Comparison of ENCODE assay signal across 8 cellular contexts in the genomic region with DNA sequence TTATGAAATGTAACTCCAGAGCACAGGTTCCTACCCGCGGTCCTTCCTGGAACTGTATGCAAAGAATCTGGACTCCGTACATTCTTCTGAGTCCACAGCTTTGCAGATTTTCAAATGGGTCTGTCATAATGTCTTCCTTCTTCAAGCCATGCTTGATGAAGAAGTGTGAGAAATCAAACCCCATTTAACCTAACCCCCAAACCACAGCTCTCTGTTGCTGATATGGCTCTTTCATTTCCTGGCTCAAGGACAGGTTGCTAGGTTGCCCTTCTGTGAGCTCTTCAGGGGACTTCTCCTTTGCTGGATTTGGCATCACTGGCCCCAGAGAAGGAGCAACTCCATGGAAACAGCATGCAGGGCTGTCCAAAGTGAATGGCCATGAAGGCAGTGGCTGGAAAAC. TPM values are rescaled to one million over a fixed set of nuclear protein-coding genes. Genes with fewer than 3 reads are reported as not detected.
DNase-seq lines count a peak whose midpoint lies in the region; ATAC-seq and TF ChIP-seq lines count a peak whose summit lies in the region.
"Not testable (repeated sequence)": the region's sequence is repeated elsewhere in the genome, so short reads cannot be mapped to it uniquely, and the experiment has no call there.

No MANE protein-coding gene starts in this region.

- H3K27me3 Mint-ChIP-seq in activated naive CD8-positive, alpha-beta T cell treated with anti-CD3 and anti-CD28 coated beads for 36 hours; stimulated activated naive CD8-positive, alpha-beta T cell treated with anti-CD3 and anti-CD28 coated beads, Interleukin-15, Interleukin-2, amounts not matched to agents 100 ng/mL and 50 ng/mL, for 24 hours: not testable (repeated sequence)

- intact Hi-C loops in OCI-LY7 (cut with micrococcal nuclease; ENCODE audit: unreplicated experiment), result not testable (repeated sequence)

- peak; percentile 14 for DNase-seq in OCI-LY7 (ENCODE audit: low spot score)
- not testable (repeated sequence) for DNase-seq in activated naive CD8-positive, alpha-beta T cell treated with anti-CD3 and anti-CD28 coated beads for 36 hours

- H3K27ac Mint-ChIP-seq in activated naive CD8-positive, alpha-beta T cell treated with anti-CD3 and anti-CD28 coated beads for 36 hours; stimulated activated naive CD8-positive, alpha-beta T cell treated with anti-CD3 and anti-CD28 coated beads, Interleukin-15, Interleukin-2, amounts not matched to agents 100 ng/mL and 50 ng/mL, for 24 hours: not testable (repeated sequence)

- H3K4me2 ChIP-seq in OCI-LY7 (ENCODE audit: low read length), result peak overlapping the region; percentile 98

- TF ChIP-seq CTCF in OCI-LY7 (conservative IDR thresholded peaks at IDR 0.05; ENCODE audit: low read length), result not testable (repeated sequence)

- H3K9me3 Mint-ChIP-seq in activated naive CD8-positive, alpha-beta T cell treated with anti-CD3 and anti-CD28 coated beads for 36 hours; stimulated activated naive CD8-positive, alpha-beta T cell treated with anti-CD3 and anti-CD28 coated beads, Interleukin-15, Interleukin-2, amounts not matched to agents 100 ng/mL and 50 ng/mL, for 24 hours: not testable (repeated sequence)

- POLR2A ChIA-PET in OCI-LY7 (lab: Charles Lee), result interaction anchor here (0.8 to 1.2 kb wide), 2 partner anchors 11 to 18 kb away, joined by 3 read pairs; no protein-coding TSS in a partner anchor

- H3K9me3 ChIP-seq in OCI-LY7 (ENCODE audit: low read length), result not testable (repeated sequence)

- H3K4me1 Mint-ChIP-seq in activated naive CD8-positive, alpha-beta T cell treated with anti-CD3 and anti-CD28 coated beads for 36 hours, result peaks cover 16% of the 10 kb centered on the region
- H3K4me1 Mint-ChIP-seq in stimulated activated naive CD8-positive, alpha-beta T cell treated with anti-CD3 and anti-CD28 coated beads, Interleukin-15, Interleukin-2, amounts not matched to agents 100 ng/mL and 50 ng/mL, for 24 hours (ENCODE audit: low read depth), result peaks cover 23% of the 10 kb centered on the region

- H3K79me2 ChIP-seq in OCI-LY7 (ENCODE audit: insufficient read depth, low read depth, low read length), result peaks cover 45% of the 10 kb centered on the region

- not testable (repeated sequence) for BruUV-seq in OCI-LY7 (replicated peaks; lab: Mats Ljungman, UMichigan)

- CTCF ChIA-PET in OCI-LY7 (lab: Charles Lee; ENCODE audit: unreplicated experiment), result not testable (repeated sequence)

- H3K36me3 Mint-ChIP-seq in activated naive CD8-positive, alpha-beta T cell treated with anti-CD3 and anti-CD28 coated beads for 36 hours, result peaks cover 18% of the 10 kb centered on the region
- not testable (repeated sequence) for H3K36me3 Mint-ChIP-seq in stimulated activated naive CD8-positive, alpha-beta T cell treated with anti-CD3 and anti-CD28 coated beads, Interleukin-15, Interleukin-2, amounts not matched to agents 100 ng/mL and 50 ng/mL, for 24 hours (ENCODE audit: low read depth)

- not testable (repeated sequence) for H3K9me2 ChIP-seq in OCI-LY7 (ENCODE audit: insufficient read depth, low read length)

- peaks cover 15% of the 10 kb centered on the region; the same call in 1 of the 2 replicates for H3K36me3 ChIP-seq in OCI-LY7 (ENCODE audit: insufficient read depth, low read length)

- H3K27ac ChIP-seq in OCI-LY7 (ENCODE audit: low read depth, low read length, poor library complexity, severe bottlenecking), result peak overlapping the region; percentile 84

- not testable (repeated sequence) for H4K20me1 ChIP-seq in OCI-LY7 (ENCODE audit: insufficient read depth, low read length)

- not testable (repeated sequence) for H2AFZ ChIP-seq in OCI-LY7 (ENCODE audit: low read length)

- H3K4me1 ChIP-seq in OCI-LY7 (ENCODE audit: insufficient read depth, low read length, poor library complexity, severe bottlenecking), result peaks cover 28% of the 10 kb centered on the region

- peak overlapping the region; percentile 94 for H3K4me3 Mint-ChIP-seq in activated naive CD8-positive, alpha-beta T cell treated with anti-CD3 and anti-CD28 coated beads for 36 hours
- H3K4me3 Mint-ChIP-seq in stimulated activated naive CD8-positive, alpha-beta T cell treated with anti-CD3 and anti-CD28 coated beads, Interleukin-15, Interleukin-2, amounts not matched to agents 100 ng/mL and 50 ng/mL, for 24 hours, result peak overlapping the region; percentile 93

- H3K4me3 ChIP-seq in GM08714 (ENCODE audit: low read length) (peak overlapping the region; percentile 85), OCI-LY7 (ENCODE audit: low read depth, low read length, poor library complexity, severe bottlenecking) (peak overlapping the region; percentile 78)

- ATAC-seq in GM18909 (IDR thresholded peaks at IDR 0.05; ENCODE audit: poor library complexity, unreplicated experiment), result peak; percentile 66
- ATAC-seq in GM21528 (IDR thresholded peaks at IDR 0.05; ENCODE audit: low FRiP score, unreplicated experiment), result peak; percentile 44
- peak; percentile 69 for ATAC-seq in HG02938 (IDR thresholded peaks at IDR 0.05; ENCODE audit: unreplicated experiment)
- peak; percentile 53 for ATAC-seq in HG03432 (IDR thresholded peaks at IDR 0.05; ENCODE audit: unreplicated experiment)

RNA-seq across cellular contexts. Expression of a gene that starts 41.9 kb away (rescaled TPM):
- 11.2 and 13.7 TPM in 2 replicates for total RNA-seq in OCI-LY7 (2014; rRNA removed; shearing (Covaris generic))
- 23.6 and 24.3 TPM in 2 replicates for total RNA-seq in OCI-LY7 (2022)
- 1 to 10 TPM; 7.3 to 8.0 TPM for total RNA-seq in activated naive CD8-positive, alpha-beta T cell treated with anti-CD3 and anti-CD28 coated beads for 36 hours
